8 cellular contexts compared by ENCODE assay signal in genomic region chr20:32457476-32457986, GRCh38.
DNase-seq lines count a peak whose midpoint lies in the region; ATAC-seq, FAIRE-seq and TF ChIP-seq lines count a peak whose summit lies in the region.

No MANE protein-coding gene starts in this region.

- H3K27me3 ChIP-seq in astrocyte (ENCODE audit: insufficient read depth, low read length) = no peaks in the 10 kb centered on the region
- H3K27me3 ChIP-seq in iPS DF 6.9 (ENCODE audit: control insufficient read depth, insufficient read depth, low read length) = no peaks in the 10 kb centered on the region
- no peaks in the 10 kb centered on the region for H3K27me3 ChIP-seq in sigmoid colon

- intact Hi-C loops in sigmoid colon (cut with DNase I) = no loop called here

- H3K4me3 Mint-ChIP-seq in astrocyte (ENCODE audit: unreplicated experiment) = peak overlapping the region; percentile 70
- H3K4me3 Mint-ChIP-seq in activated CD8-positive, alpha-beta memory T cell treated with anti-CD3 and anti-CD28 coated beads, Interleukin-2, amount 10 ng/mL, durations not matched to agents 7 days and 5 days = no peak overlapping the region

- peaks cover 79% of the 10 kb centered on the region for H3K79me2 ChIP-seq in astrocyte (ENCODE audit: insufficient read depth, low read length)

- H3K9me3 Mint-ChIP-seq in astrocyte (ENCODE audit: unreplicated experiment) = no peaks in the 10 kb centered on the region
- H3K9me3 Mint-ChIP-seq in activated CD8-positive, alpha-beta memory T cell treated with anti-CD3 and anti-CD28 coated beads, Interleukin-2, amount 10 ng/mL, durations not matched to agents 7 days and 5 days (ENCODE audit: low read depth) = no peaks in the 10 kb centered on the region

- H3K27ac Mint-ChIP-seq in astrocyte (ENCODE audit: unreplicated experiment) = no peak overlapping the region
- H3K27ac Mint-ChIP-seq in activated CD8-positive, alpha-beta memory T cell treated with anti-CD3 and anti-CD28 coated beads, Interleukin-2, amount 10 ng/mL, durations not matched to agents 7 days and 5 days = no peak overlapping the region

- H3K27ac ChIP-seq in astrocyte (ENCODE audit: low read depth, low read length) = peak overlapping the region; percentile 6
- no peak overlapping the region for H3K27ac ChIP-seq in iPS DF 6.9 (ENCODE audit: low read length)
- peak overlapping the region in 3 of 4 donors; percentile 75 to 78 (median 78) for H3K27ac ChIP-seq in sigmoid colon

- H2AFZ ChIP-seq in astrocyte (ENCODE audit: low read depth, low read length) = peak overlapping the region; percentile 10

- H3K4me3 ChIP-seq in astrocyte (ENCODE audit: insufficient read depth, low read depth, low read length) = peak overlapping the region; percentile 39
- peak overlapping the region; percentile 36; the same call in 1 of the 2 replicates for H3K4me3 ChIP-seq in iPS DF 6.9 (ENCODE audit: low read length)
- peak overlapping the region; percentile 30 to 64 (median 56) for H3K4me3 ChIP-seq in sigmoid colon

- no peak for TF ChIP-seq POLR2A in sigmoid colon (IDR thresholded peaks at IDR 0.05)

- no peaks in the 10 kb centered on the region for H3K9me3 ChIP-seq in astrocyte (ENCODE audit: insufficient read depth, low read depth, low read length)
- H3K9me3 ChIP-seq in iPS DF 6.9 (ENCODE audit: control insufficient read depth, insufficient read depth, low read length) = no peaks in the 10 kb centered on the region
- no peaks in the 10 kb centered on the region for H3K9me3 ChIP-seq in sigmoid colon

- H3K4me1 ChIP-seq in astrocyte (ENCODE audit: insufficient read depth, low read length) = peaks cover 16% of the 10 kb centered on the region
- H3K4me1 ChIP-seq in iPS DF 6.9 (ENCODE audit: control insufficient read depth, insufficient read depth, low read length) = peaks cover 9% of the 10 kb centered on the region
- peaks cover 0 to 53% (median 45%) of the 10 kb centered on the region in 4 donors for H3K4me1 ChIP-seq in sigmoid colon

- H3K36me3 Mint-ChIP-seq in astrocyte (ENCODE audit: low read depth, unreplicated experiment) = peaks cover 4% of the 10 kb centered on the region
- H3K36me3 Mint-ChIP-seq in activated CD8-positive, alpha-beta memory T cell treated with anti-CD3 and anti-CD28 coated beads, Interleukin-2, amount 10 ng/mL, durations not matched to agents 7 days and 5 days = no peaks in the 10 kb centered on the region

- no peak for ATAC-seq in GM19467 (IDR thresholded peaks at IDR 0.05; ENCODE audit: unreplicated experiment)
- ATAC-seq in activated CD8-positive, alpha-beta memory T cell treated with anti-CD3 and anti-CD28 coated beads, Interleukin-2, amount 10 ng/mL, durations not matched to agents 7 days and 5 days = no peak

- H3K9ac ChIP-seq in astrocyte (ENCODE audit: low read length) = peak overlapping the region; percentile 52

- peaks cover 9% of the 10 kb centered on the region for H3K4me1 Mint-ChIP-seq in astrocyte (ENCODE audit: low read depth, unreplicated experiment)
- H3K4me1 Mint-ChIP-seq in activated CD8-positive, alpha-beta memory T cell treated with anti-CD3 and anti-CD28 coated beads, Interleukin-2, amount 10 ng/mL, durations not matched to agents 7 days and 5 days = no peaks in the 10 kb centered on the region

- DNase-seq in ELR (ENCODE audit: low read depth) (peak; percentile 79), NAMALWA (ENCODE audit: low spot score) (peak; percentile 38), astrocyte (ENCODE audit: low read depth) (peak; percentile 51), iPS DF 6.9 (ENCODE audit: low read depth, low spot score) (peak; percentile 66), sigmoid colon (peak; percentile 83)
- DNase-seq in activated CD4-positive, CD25-positive, alpha-beta regulatory T cell treated with anti-CD3 and anti-CD28 coated beads, Interleukin-2, amount 50 U/mL, for 72 hours = no peak
- no peak for DNase-seq in activated CD8-positive, alpha-beta memory T cell treated with anti-CD3 and anti-CD28 coated beads, Interleukin-2, amount 10 ng/mL, durations not matched to agents 7 days and 5 days

- no peaks in the 10 kb centered on the region for H3K27me3 Mint-ChIP-seq in astrocyte (ENCODE audit: low read depth, unreplicated experiment)
- H3K27me3 Mint-ChIP-seq in activated CD8-positive, alpha-beta memory T cell treated with anti-CD3 and anti-CD28 coated beads, Interleukin-2, amount 10 ng/mL, durations not matched to agents 7 days and 5 days = no peaks in the 10 kb centered on the region

- no peak for TF ChIP-seq EP300 in sigmoid colon (IDR thresholded peaks at IDR 0.05)

- WGBS in iPS DF 6.9 (ENCODE audit: insufficient coverage, insufficient read length) = no CpG with 5 or more reads among the region's 29 CpGs
- 41 to 79% methylated on average over 29 of the region's 29 CpGs for WGBS in sigmoid colon, 2 donors

- peaks cover 3% of the 10 kb centered on the region for H3K36me3 ChIP-seq in astrocyte (ENCODE audit: insufficient read depth, low read length)
- H3K36me3 ChIP-seq in iPS DF 6.9 (ENCODE audit: control insufficient read depth, insufficient read depth, low read length) = peaks cover 9% of the 10 kb centered on the region; the same call in 1 of the 2 replicates
- H3K36me3 ChIP-seq in sigmoid colon = peaks cover 6 to 31% (median 16%) of the 10 kb centered on the region in 4 donors

- H4K20me1 ChIP-seq in astrocyte (ENCODE audit: insufficient read depth, low read length) = peaks cover 81% of the 10 kb centered on the region

- CTCF ChIA-PET in activated CD8-positive, alpha-beta memory T cell treated with anti-CD3 and anti-CD28 coated beads, Interleukin-2, amount 10 ng/mL, durations not matched to agents 7 days and 5 days (lab: Charles Lee) = no interaction called here

- TF ChIP-seq CTCF in astrocyte (IDR thresholded peaks at IDR 0.05; ENCODE audit: insufficient read depth, low read depth, low read length) = no peak
- TF ChIP-seq CTCF in sigmoid colon (IDR thresholded peaks at IDR 0.05) = no peak

- no peak for FAIRE-seq in astrocyte (lab: Jason Lieb, UNC)

- peak overlapping the region; percentile 87 for H3K4me2 ChIP-seq in astrocyte (ENCODE audit: low read length)

Comparison
In these comparisons a context has a peak if more than half of its experiments do, and no peak if none do; other contexts are left out.
1. DNase-seq: peak in ELR (single experiment), NAMALWA (single experiment), astrocyte (single experiment), iPS DF 6.9 (single experiment) and sigmoid colon (single experiment); none in activated CD4-positive, CD25-positive, alpha-beta regulatory T cell treated with anti-CD3 and anti-CD28 coated beads, Interleukin-2, amount 50 U/mL, for 72 hours (single experiment) and activated CD8-positive, alpha-beta memory T cell treated with anti-CD3 and anti-CD28 coated beads, Interleukin-2, amount 10 ng/mL, durations not matched to agents 7 days and 5 days (single experiment).
2. Peak in every context shown above with its lines, with median percentiles within 50 percentile points of each other: H3K4me3 ChIP-seq.